ENCODE assay signal across 1 cellular context in genomic region chr10:123150229-123150985, GRCh38.
TF ChIP-seq lines count a peak whose summit lies in the region.

No MANE protein-coding gene starts in this region.

TF ChIP-seq in WTC11, 78 proteins besides CTCF, POLR2A, EP300 and RAD21 (continued from another document and continues in another):
- no peak for TF ChIP-seq AFF4 (CRISPR knock-in tag; IDR thresholded peaks at IDR 0.05; ENCODE audit: borderline replicate concordance)
- TF ChIP-seq NR3C1 (CRISPR knock-in tag; conservative IDR thresholded peaks at IDR 0.05; ENCODE audit: low read depth): no peak; the same call in 1 of the 2 replicates
- TF ChIP-seq GTF2I (CRISPR knock-in tag; conservative IDR thresholded peaks at IDR 0.05): no peak
- peak; percentile 78 for TF ChIP-seq USF2 (CRISPR knock-in tag; IDR thresholded peaks at IDR 0.05)
- TF ChIP-seq CBFB (CRISPR knock-in tag; IDR thresholded peaks at IDR 0.05; ENCODE audit: low read depth): no peak
- TF ChIP-seq HMGXB4 (CRISPR knock-in tag; IDR thresholded peaks at IDR 0.05): no peak
- peak; percentile 79; the same call in 1 of the 2 replicates for TF ChIP-seq FOXK1 (CRISPR knock-in tag; IDR thresholded peaks at IDR 0.05)
- TF ChIP-seq KAT7 (CRISPR knock-in tag; IDR thresholded peaks at IDR 0.05; ENCODE audit: borderline replicate concordance): no peak
- TF ChIP-seq ZBTB43 (CRISPR knock-in tag; IDR thresholded peaks at IDR 0.05): no peak
- TF ChIP-seq CREB1 (CRISPR knock-in tag; IDR thresholded peaks at IDR 0.05): no peak
- no peak for TF ChIP-seq ZNF532 (CRISPR knock-in tag; IDR thresholded peaks at IDR 0.05; ENCODE audit: borderline replicate concordance)
- TF ChIP-seq E2F4 (CRISPR knock-in tag; IDR thresholded peaks at IDR 0.05; ENCODE audit: borderline replicate concordance, low read depth): no peak
- TF ChIP-seq ELF4 (CRISPR knock-in tag; IDR thresholded peaks at IDR 0.05; ENCODE audit: low read depth): no peak
- TF ChIP-seq ATF1 (CRISPR knock-in tag; IDR thresholded peaks at IDR 0.05): no peak
- no peak for TF ChIP-seq FOXP1 (CRISPR knock-in tag; IDR thresholded peaks at IDR 0.05; ENCODE audit: borderline replicate concordance)
- TF ChIP-seq IRF2 (CRISPR knock-in tag; IDR thresholded peaks at IDR 0.05; ENCODE audit: borderline replicate concordance, low read depth): no peak
- no peak for TF ChIP-seq HMGA2 (CRISPR knock-in tag; IDR thresholded peaks at IDR 0.05)
- TF ChIP-seq PRRX2 (CRISPR knock-in tag; IDR thresholded peaks at IDR 0.05): no peak
- no peak; the same call in 1 of the 2 replicates for TF ChIP-seq TEAD1 (CRISPR knock-in tag; IDR thresholded peaks at IDR 0.05)
- TF ChIP-seq ZNF671 (CRISPR knock-in tag; IDR thresholded peaks at IDR 0.05): no peak
- no peak for TF ChIP-seq STAT6 (CRISPR knock-in tag; conservative IDR thresholded peaks at IDR 0.05; ENCODE audit: low read depth)
- TF ChIP-seq E2F5 (CRISPR knock-in tag; IDR thresholded peaks at IDR 0.05): peak; percentile 33; the same call in 1 of the 2 replicates
- no peak for TF ChIP-seq TEAD4 (CRISPR knock-in tag; IDR thresholded peaks at IDR 0.05)
- peak; percentile 78 for TF ChIP-seq TP53 (CRISPR knock-in tag; IDR thresholded peaks at IDR 0.05)
- peak; percentile 50; the same call in 1 of the 2 replicates for TF ChIP-seq ZNF281 (CRISPR knock-in tag; IDR thresholded peaks at IDR 0.05)
- TF ChIP-seq NFYB (CRISPR knock-in tag; conservative IDR thresholded peaks at IDR 0.05; ENCODE audit: low read depth): no peak
- no peak for TF ChIP-seq ZNF425 (CRISPR knock-in tag; conservative IDR thresholded peaks at IDR 0.05)
- peak; percentile 77 for TF ChIP-seq SP1 (CRISPR knock-in tag; conservative IDR thresholded peaks at IDR 0.05)
- no peak for TF ChIP-seq ZMAT4 (CRISPR knock-in tag; IDR thresholded peaks at IDR 0.05)
